In genomic region chr17:75654176-75654575, GRCh38 we compare ENCODE assay signal across 12 cellular contexts. TPM values are rescaled to one million over a fixed set of nuclear protein-coding genes. Genes with fewer than 3 reads are reported as not detected.
DNase-seq lines count a peak whose midpoint lies in the region; ATAC-seq and TF ChIP-seq lines count a peak whose summit lies in the region.
"Had no signal": no experiment of that assay in that cellular context is flagged by ENCODE, and none has a peak within 500 bp of the region (broad histone marks: within the 10 kb centered on the region; RNA-seq: fewer than 3 reads in every experiment).

No MANE protein-coding gene starts in this region.

- TF ChIP-seq EP300 in suprapubic skin (IDR thresholded peaks at IDR 0.05) = no peak

- H3K4me3 ChIP-seq in BJ (ENCODE audit: low read depth, low read length) (no peak overlapping the region), suprapubic skin (no peak overlapping the region)
- H3K4me3 ChIP-seq: thoracic aorta had no signal

- H3K27me3 ChIP-seq in BJ (ENCODE audit: control insufficient read depth, insufficient read depth, low read length) (no peaks in the 10 kb centered on the region), suprapubic skin (no peaks in the 10 kb centered on the region)

- no peak for TF ChIP-seq POLR2A in suprapubic skin (IDR thresholded peaks at IDR 0.05)

- no peaks in the 10 kb centered on the region for H3K9me3 ChIP-seq in suprapubic skin
- H3K9me3 ChIP-seq: Caco-2, thoracic aorta had no signal

- CTCF ChIA-PET in BJ (lab: Yijun Ruan, JAX) = interaction anchor here (0.7 to 11.9 kb wide), 11 partner anchors 8 to 99 kb away, joined by 3 to 149 read pairs (median 3); partner anchors contain the start of gene SMIM5

- TF ChIP-seq CTCF in BJ (IDR thresholded peaks at IDR 0.05; ENCODE audit: insufficient read depth, low read depth, low read length) = peak; percentile 30
- TF ChIP-seq CTCF in suprapubic skin (IDR thresholded peaks at IDR 0.05) = no peak

- H3K36me3 ChIP-seq in BJ (ENCODE audit: control insufficient read depth, insufficient read depth, low read length) (peaks cover 14% of the 10 kb centered on the region), suprapubic skin (peaks cover 63% of the 10 kb centered on the region)

- H3K4me1 ChIP-seq in suprapubic skin = no peaks in the 10 kb centered on the region
- H3K4me1 ChIP-seq: Caco-2 had no signal

- DNase-seq in BJ (ENCODE audit: low read depth) = no peak
- DNase-seq in LHCN-M2 (ENCODE audit: low read depth) = peak; percentile 52
- peak; percentile 76 to 82 for DNase-seq in dermis microvascular lymphatic vessel endothelial cell (ENCODE audit: low read depth in 2 of 2)
- DNase-seq in medulla oblongata (ENCODE audit: extremely low spot score) = peak; percentile 87
- no peak for DNase-seq in suprapubic skin (ENCODE audit: low spot score in 2 of 2)
- no peak for DNase-seq in activated CD4-positive, alpha-beta T cell treated with anti-CD3 and anti-CD28 coated beads for 48 hours
- DNase-seq: NCI-H748 treated with DMSO at 0.1 percent for 48 hours; stimulated activated CD4-positive, alpha-beta T cell treated with anti-CD3 and anti-CD28 coated beads, Interleukin-4, amount 100 ng/mL, for 1 hour had no signal

- no peak for ATAC-seq in GM21528 (IDR thresholded peaks at IDR 0.05; ENCODE audit: low FRiP score, unreplicated experiment)
- ATAC-seq in GM21423 (IDR thresholded peaks at IDR 0.05; ENCODE audit: unreplicated experiment) = no peak

- no peak overlapping the region for H3K27ac ChIP-seq in suprapubic skin
- H3K27ac ChIP-seq: thoracic aorta had no signal

- 31% methylated on average over 2 of the region's 2 CpGs for WGBS in suprapubic skin

- POLR2A ChIA-PET in BJ (lab: Charles Lee) = no interaction called here

RNA-seq across cellular contexts. Expression of gene RECQL5, which starts 12.8 kb away (rescaled TPM):
- 8.2 and 14.2 TPM in 2 replicates for polyA plus RNA-seq in BJ (2011; rRNA removed)
- polyA minus RNA-seq in BJ (2011; rRNA and poly(A)+ RNA removed) = 18.0 and 20.9 TPM in 2 replicates
- 14.5 and 31.3 TPM in 2 replicates for total RNA-seq in LHCN-M2 (2014; rRNA removed)
- polyA plus RNA-seq in LHCN-M2 (2012) = 11.7 TPM
- 11.2 and 11.5 TPM in 2 replicates for total RNA-seq in dermis microvascular lymphatic vessel endothelial cell
- total RNA-seq in suprapubic skin = 100 to 1,000 TPM in 1 of 4 donors, 10 to 100 TPM in 3; 35.3 to 129 (median 63.6) TPM

RNA-seq across cellular contexts. Expression of gene SAP30BP, which starts 13.0 kb away (rescaled TPM):
- polyA plus RNA-seq in BJ (2011; rRNA removed) = 65.3 and 84.8 TPM in 2 replicates
- polyA minus RNA-seq in BJ (2011; rRNA and poly(A)+ RNA removed) = 38.8 and 55.7 TPM in 2 replicates
- 58.4 and 63.3 TPM in 2 replicates for total RNA-seq in LHCN-M2 (2014; rRNA removed)
- 83.4 TPM for polyA plus RNA-seq in LHCN-M2 (2012)
- total RNA-seq in dermis microvascular lymphatic vessel endothelial cell = 41.2 and 44.9 TPM in 2 replicates
- 100 to 1,000 TPM in 1 of 4 donors, 10 to 100 TPM in 3; 67.0 to 104 (median 86.3) TPM for total RNA-seq in suprapubic skin

RNA-seq across cellular contexts. Expression of gene SMIM5, which starts 20.9 kb away (rescaled TPM):
- 0.10 TPM in 1 of 2 replicates, not detected in the other for polyA plus RNA-seq in BJ (2011; rRNA removed)
- polyA minus RNA-seq in BJ (2011; rRNA and poly(A)+ RNA removed) = not detected in 2 replicates
- 0.17 and 0.90 TPM in 2 replicates for total RNA-seq in LHCN-M2 (2014; rRNA removed)
- 0.26 TPM for polyA plus RNA-seq in LHCN-M2 (2012)
- under 0.01 TPM in 1 of 2 replicates, not detected in the other for total RNA-seq in dermis microvascular lymphatic vessel endothelial cell
- total RNA-seq in suprapubic skin = 10 to 100 TPM in 2 of 4 donors, 1 to 10 TPM in 2; 1.7 to 11.8 (median 8.6) TPM

Comparison
In these comparisons a context has a peak if more than half of its experiments do, and no peak if none do; other contexts are left out.
1. DNase-seq: peak in LHCN-M2 (single experiment), dermis microvascular lymphatic vessel endothelial cell (2 of 2) and medulla oblongata (single experiment); none in BJ (single experiment), suprapubic skin (0 of 2) and activated CD4-positive, alpha-beta T cell treated with anti-CD3 and anti-CD28 coated beads for 48 hours (single experiment).